In the genomic region with DNA sequence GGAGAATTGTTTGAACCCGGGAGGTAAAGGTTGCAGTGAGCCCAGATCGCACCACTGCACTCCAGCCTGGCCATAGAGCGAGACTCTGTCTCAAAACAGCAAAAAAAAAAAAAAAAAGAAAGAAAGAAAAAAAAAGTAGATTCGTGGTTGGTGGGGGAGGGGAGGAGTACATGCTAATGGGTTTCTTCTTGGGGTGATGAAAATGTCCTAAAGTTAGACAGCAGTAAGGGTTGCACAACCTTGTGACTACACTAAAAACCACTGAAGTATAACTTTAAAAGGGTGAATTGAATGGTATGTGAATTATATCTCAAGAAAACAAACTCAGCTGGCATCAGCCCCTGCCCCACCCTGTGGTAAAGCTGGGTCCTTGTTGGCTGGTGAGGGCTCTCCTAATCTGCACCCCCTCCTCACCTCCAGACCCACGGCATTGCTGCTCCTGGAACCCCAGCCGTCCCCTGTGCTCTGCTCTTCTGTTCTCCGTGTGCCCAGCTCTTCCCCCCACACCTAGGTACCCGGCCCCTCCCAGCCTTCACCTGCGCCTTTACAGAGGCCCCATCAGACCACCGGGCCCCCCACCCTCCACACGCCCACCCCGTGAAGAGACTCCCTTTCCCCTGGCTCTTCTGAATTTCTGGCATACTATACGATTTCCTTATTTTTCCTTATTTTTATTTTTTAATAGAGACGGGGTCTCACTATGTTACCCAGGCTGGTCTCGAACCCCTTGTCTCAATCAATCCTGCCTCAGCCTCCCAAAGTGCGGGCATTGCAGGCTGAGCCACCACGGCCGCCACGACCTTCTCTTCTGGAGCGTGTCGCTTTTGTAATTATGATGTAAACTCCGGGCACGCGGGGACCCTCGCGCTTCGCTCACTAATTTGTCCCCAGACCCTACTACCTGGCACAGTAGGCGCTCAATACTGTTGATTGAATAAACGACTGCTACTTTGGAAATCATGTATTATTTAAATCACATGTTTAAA, we compare ENCODE assay signal across 8 cellular contexts. TPM values are rescaled to one million over a fixed set of nuclear protein-coding genes. Genes with fewer than 3 reads are reported as not detected.
DNase-seq lines count a peak whose midpoint lies in the region; ATAC-seq and TF ChIP-seq lines count a peak whose summit lies in the region.

No MANE protein-coding gene starts in this region.

- no peak overlapping the region for H2BK15ac ChIP-seq in neuronal stem cell (ENCODE audit: low read length)

- no peak overlapping the region for H4K8ac ChIP-seq in neuronal stem cell (ENCODE audit: low read depth, low read length)

- H3K27me3 Mint-ChIP-seq in Calu3 (ENCODE audit: unreplicated experiment) (no peaks in the 10 kb centered on the region), endodermal cell (ENCODE audit: insufficient read depth) (no peaks in the 10 kb centered on the region)

- no peaks in the 10 kb centered on the region for H3K9me2 ChIP-seq in OCI-LY7 (ENCODE audit: insufficient read depth, low read length)

- peaks cover 22% of the 10 kb centered on the region for H3K4me1 ChIP-seq in OCI-LY7 (ENCODE audit: insufficient read depth, low read length, poor library complexity, severe bottlenecking)
- peaks cover 24% of the 10 kb centered on the region for H3K4me1 ChIP-seq in endodermal cell (ENCODE audit: control insufficient read depth, insufficient read depth, low read length)
- H3K4me1 ChIP-seq in neuronal stem cell (ENCODE audit: control insufficient read depth in 2 of 2, insufficient read depth in 1 of 2, low read depth in 1 of 2, low read length in 2 of 2), result peaks cover 8 to 9% of the 10 kb centered on the region in 2 donors

- CTCF ChIA-PET in Calu3 (lab: Charles Lee), result interaction anchor here (0.6 to 1.0 kb wide), 2 partner anchors 301 to 476 kb away, joined by 3 to 5 read pairs; no protein-coding TSS in a partner anchor
- CTCF ChIA-PET in OCI-LY7 (lab: Charles Lee; ENCODE audit: unreplicated experiment), result no interaction called here

- H4K20me1 ChIP-seq in OCI-LY7 (ENCODE audit: insufficient read depth, low read length), result peaks cover 21% of the 10 kb centered on the region

- peaks cover 18% of the 10 kb centered on the region for H3K79me1 ChIP-seq in neuronal stem cell (ENCODE audit: low read depth, low read length)

- ATAC-seq in GM21515 (IDR thresholded peaks at IDR 0.05; ENCODE audit: unreplicated experiment), result no peak

- peak overlapping the region; percentile 88 for H3K4me3 Mint-ChIP-seq in Calu3 (ENCODE audit: low read depth, unreplicated experiment)
- H3K4me3 Mint-ChIP-seq in endodermal cell, result peak overlapping the region; percentile 90

- peak overlapping the region; percentile 73 for H3K27ac Mint-ChIP-seq in Calu3 (ENCODE audit: unreplicated experiment)
- peak overlapping the region; percentile 85 for H3K27ac Mint-ChIP-seq in endodermal cell

- H3K4me3 ChIP-seq in OCI-LY7 (ENCODE audit: low read depth, low read length, poor library complexity, severe bottlenecking) (peak overlapping the region; percentile 93), endodermal cell (ENCODE audit: low read length) (peak overlapping the region; percentile 95), neuronal stem cell (ENCODE audit: low read length in 2 of 2) (peak overlapping the region in 1 of 2 donors; percentile 99)

- no peak overlapping the region for H3K27ac ChIP-seq in OCI-LY7 (ENCODE audit: low read depth, low read length, poor library complexity, severe bottlenecking)
- no peak overlapping the region for H3K27ac ChIP-seq in endodermal cell (ENCODE audit: low read depth, low read length)
- no peak overlapping the region for H3K27ac ChIP-seq in neuronal stem cell (replicated peaks; ENCODE audit: low read length)

- POLR2A ChIA-PET in OCI-LY7 (lab: Charles Lee), result no interaction called here

- no peak overlapping the region for H3K23ac ChIP-seq in neuronal stem cell (ENCODE audit: low read depth, low read length, poor library complexity)

- no peak overlapping the region for H2BK120ac ChIP-seq in neuronal stem cell (ENCODE audit: low read depth, low read length)

- H3K4me2 ChIP-seq in OCI-LY7 (ENCODE audit: low read length), result peak overlapping the region; percentile 38
- peak overlapping the region; percentile 76 for H3K4me2 ChIP-seq in neuronal stem cell (ENCODE audit: insufficient read depth, low read length, poor library complexity, severe bottlenecking)

- no peak overlapping the region for H3K18ac ChIP-seq in neuronal stem cell (ENCODE audit: low read length)

- H3K14ac ChIP-seq in neuronal stem cell (ENCODE audit: low read length), result no peak overlapping the region

- TF ChIP-seq CTCF in Calu3 (IDR thresholded peaks at IDR 0.05; ENCODE audit: unreplicated experiment) (no peak), OCI-LY7 (conservative IDR thresholded peaks at IDR 0.05; ENCODE audit: low read length) (no peak), endodermal cell (conservative IDR thresholded peaks at IDR 0.05) (no peak)

- peaks cover 40% of the 10 kb centered on the region for H3K79me2 ChIP-seq in OCI-LY7 (ENCODE audit: insufficient read depth, low read depth, low read length)

- H3K4me1 Mint-ChIP-seq in Calu3 (ENCODE audit: low read depth, unreplicated experiment) (peaks cover 31% of the 10 kb centered on the region), endodermal cell (peaks cover 33% of the 10 kb centered on the region)

- H4K91ac ChIP-seq in neuronal stem cell (ENCODE audit: low read depth, low read length, poor library complexity), result no peak overlapping the region

- intact Hi-C loops in Calu3 (cut with micrococcal nuclease; ENCODE audit: unreplicated experiment) (no loop called here), OCI-LY7 (cut with micrococcal nuclease; ENCODE audit: unreplicated experiment) (loop anchor here (2.0 kb wide), 1 partner anchor 69 kb away; a partner anchor contains a TSS)

- H2AK5ac ChIP-seq in neuronal stem cell (ENCODE audit: low read depth, low read length), result peak overlapping the region; percentile 74

- peaks cover 32% of the 10 kb centered on the region for H3K36me3 ChIP-seq in OCI-LY7 (ENCODE audit: insufficient read depth, low read length)
- peaks cover 23% of the 10 kb centered on the region for H3K36me3 ChIP-seq in endodermal cell (ENCODE audit: control insufficient read depth, insufficient read depth, low read length)
- peaks cover 14 to 27% of the 10 kb centered on the region in 2 donors for H3K36me3 ChIP-seq in neuronal stem cell (replicated peaks in 1 of 2; ENCODE audit: control insufficient read depth in 2 of 2, insufficient read depth in 2 of 2, low read length in 2 of 2)

- BruUV-seq in Calu3 (replicated peaks; lab: Mats Ljungman, UMichigan) (no TSS peak), OCI-LY7 (replicated peaks; lab: Mats Ljungman, UMichigan) (no TSS peak)

- 80 to 91% methylated on average over 16 to 28 of the region's 29 CpGs for WGBS in endodermal cell (ENCODE audit: insufficient coverage in 1 of 2, insufficient read length in 1 of 2), 2 experiments
- 100% methylated on average over 1 of the region's 29 CpGs; no CpG with 5 or more reads in 1 of the 2 donors for WGBS in neuronal stem cell (ENCODE audit: extremely low coverage in 2 of 2, insufficient read length in 2 of 2, insufficient replicate concordance in 1 of 2), 2 donors

- H3K27me3 ChIP-seq in endodermal cell (ENCODE audit: control insufficient read depth, insufficient read depth, low read length, poor library complexity, severe bottlenecking) (no peaks in the 10 kb centered on the region), neuronal stem cell (ENCODE audit: control insufficient read depth in 3 of 3, insufficient read depth in 3 of 3, low read depth in 1 of 3, low read length in 3 of 3) (no peaks in the 10 kb centered on the region)

- H2BK12ac ChIP-seq in neuronal stem cell (ENCODE audit: low read length), result no peak overlapping the region

- H3K4ac ChIP-seq in neuronal stem cell (ENCODE audit: low read length), result peak overlapping the region; percentile 10

- no peak overlapping the region for H2BK5ac ChIP-seq in neuronal stem cell (ENCODE audit: low read length)

- H3K9me3 Mint-ChIP-seq in Calu3 (ENCODE audit: low read depth, unreplicated experiment), result no peaks in the 10 kb centered on the region
- peaks cover 11% of the 10 kb centered on the region for H3K9me3 Mint-ChIP-seq in endodermal cell

- peak overlapping the region; percentile 65; the same call in 1 of the 2 replicates for H2AFZ ChIP-seq in OCI-LY7 (ENCODE audit: low read length)
- H2AFZ ChIP-seq in neuronal stem cell (ENCODE audit: low read length), result peak overlapping the region; percentile 87

- H3K9me3 ChIP-seq in OCI-LY7 (ENCODE audit: low read length), result no peaks in the 10 kb centered on the region
- peaks cover 12% of the 10 kb centered on the region for H3K9me3 ChIP-seq in endodermal cell (ENCODE audit: control insufficient read depth, low read length)
- no peaks in the 10 kb centered on the region for H3K9me3 ChIP-seq in neuronal stem cell (replicated peaks in 1 of 2; ENCODE audit: control insufficient read depth in 2 of 2, insufficient read depth in 1 of 2, low read depth in 1 of 2, low read length in 2 of 2)

- H3K36me3 Mint-ChIP-seq in Calu3 (ENCODE audit: insufficient read depth, unreplicated experiment), result peaks cover 48% of the 10 kb centered on the region
- peaks cover 24% of the 10 kb centered on the region for H3K36me3 Mint-ChIP-seq in endodermal cell (ENCODE audit: low read depth)

- H3K9ac ChIP-seq in endodermal cell (ENCODE audit: extremely low read depth, low read length, poor library complexity, severe bottlenecking) (no peak overlapping the region), neuronal stem cell (ENCODE audit: low read depth, low read length, poor library complexity) (no peak overlapping the region)

- DNase-seq in Calu3 (no peak), OCI-LY7 (ENCODE audit: low spot score) (no peak), endodermal cell (no peak), neuronal stem cell (ENCODE audit: low spot score) (no peak), SHP77 treated with DMSO at 0.1 percent for 48 hours (lab: John Stamatoyannopoulos, UW) (no peak), cerebellar nuclear complex (lab: John Stamatoyannopoulos, UW) (no peak), GM03348 (ENCODE audit: low spot score) (no peak)

RNA-seq across cellular contexts. Expression of a gene that starts 0.9 kb away (rescaled TPM):
- 40.2 and 49.4 TPM in 2 replicates for total RNA-seq in Calu3 (2022)
- total RNA-seq in OCI-LY7 (2014; rRNA removed; shearing (Covaris generic)), result 27.5 and 34.1 TPM in 2 replicates
- total RNA-seq in OCI-LY7 (2022), result 26.7 and 32.9 TPM in 2 replicates
- total RNA-seq in endodermal cell, result 10 to 100 TPM; 50.6 to 53.1 TPM
- polyA plus RNA-seq in endodermal cell (2013, experiment 1 of 2), result 24.4 TPM
- polyA plus RNA-seq in endodermal cell (2013, experiment 2 of 2), result 22.4 TPM
- polyA plus RNA-seq in neuronal stem cell (2013, experiment 1 of 2), result 18.3 TPM
- 18.4 TPM for polyA plus RNA-seq in neuronal stem cell (2013, experiment 2 of 2)
